In the genomic region with DNA sequence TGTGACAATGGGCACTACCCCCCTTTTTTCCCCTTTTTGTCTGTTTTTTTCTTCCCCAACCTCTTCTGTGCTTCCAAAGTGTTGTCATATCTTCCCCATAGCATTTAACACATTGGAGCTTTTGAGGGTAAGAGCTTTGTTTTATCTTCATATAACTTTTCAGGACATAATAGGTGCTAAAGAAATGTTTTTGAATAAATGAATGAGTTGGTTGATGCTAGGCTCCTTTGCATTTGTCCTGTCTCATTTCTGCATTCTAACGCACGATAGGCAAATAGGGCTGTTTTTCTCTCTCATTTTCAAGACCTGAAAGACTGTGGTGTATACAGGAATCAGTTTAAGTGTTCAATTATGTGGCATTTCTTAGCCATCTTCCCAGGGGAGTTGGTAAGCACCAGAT, we compare ENCODE assay signal across 3 cellular contexts.
TF ChIP-seq lines count a peak whose summit lies in the region.

No MANE protein-coding gene starts in this region.

TF ChIP-seq in SK-N-SH, 30 proteins besides CTCF, POLR2A, EP300 and RAD21:
- TF ChIP-seq ELF1 (IDR thresholded peaks at IDR 0.05) (no peak), GABPA (IDR thresholded peaks at IDR 0.05; ENCODE audit: low read depth) (no peak), JUND (IDR thresholded peaks at IDR 0.05) (no peak), RFX5 (IDR thresholded peaks at IDR 0.05; ENCODE audit: low read length) (no peak), SIN3A (IDR thresholded peaks at IDR 0.05; ENCODE audit: borderline replicate concordance, low read depth, low read length) (no peak)

TF ChIP-seq in SK-N-SH treated with all-trans-retinoic acid at 6 μM for 48 hours, 23 proteins besides CTCF, POLR2A, EP300 and RAD21:
- TF ChIP-seq ZNF70 (CRISPR knock-in tag; IDR thresholded peaks at IDR 0.05) (no peak), BACH2 (CRISPR knock-in tag; IDR thresholded peaks at IDR 0.05; ENCODE audit: borderline replicate concordance) (no peak), TCF4 (CRISPR knock-in tag; IDR thresholded peaks at IDR 0.05; ENCODE audit: borderline replicate concordance) (no peak), ZFP3 (CRISPR knock-in tag; IDR thresholded peaks at IDR 0.05) (no peak), RARB (CRISPR knock-in tag; IDR thresholded peaks at IDR 0.05) (no peak), ZNF565 (CRISPR knock-in tag; conservative IDR thresholded peaks at IDR 0.05; ENCODE audit: low read depth) (no peak), ZC3H10 (CRISPR knock-in tag; IDR thresholded peaks at IDR 0.05) (no peak), ISL1 (CRISPR knock-in tag; IDR thresholded peaks at IDR 0.05) (no peak), ARNTL (CRISPR knock-in tag; IDR thresholded peaks at IDR 0.05; ENCODE audit: borderline replicate concordance, low read depth) (no peak), ZNF8 (CRISPR knock-in tag; IDR thresholded peaks at IDR 0.05) (no peak), TOX (CRISPR knock-in tag; IDR thresholded peaks at IDR 0.05; ENCODE audit: borderline replicate concordance) (no peak), OSR1 (CRISPR knock-in tag; IDR thresholded peaks at IDR 0.05) (no peak), SNAI2 (CRISPR knock-in tag; IDR thresholded peaks at IDR 0.05) (no peak)
- TF ChIP-seq, protein P1, sequence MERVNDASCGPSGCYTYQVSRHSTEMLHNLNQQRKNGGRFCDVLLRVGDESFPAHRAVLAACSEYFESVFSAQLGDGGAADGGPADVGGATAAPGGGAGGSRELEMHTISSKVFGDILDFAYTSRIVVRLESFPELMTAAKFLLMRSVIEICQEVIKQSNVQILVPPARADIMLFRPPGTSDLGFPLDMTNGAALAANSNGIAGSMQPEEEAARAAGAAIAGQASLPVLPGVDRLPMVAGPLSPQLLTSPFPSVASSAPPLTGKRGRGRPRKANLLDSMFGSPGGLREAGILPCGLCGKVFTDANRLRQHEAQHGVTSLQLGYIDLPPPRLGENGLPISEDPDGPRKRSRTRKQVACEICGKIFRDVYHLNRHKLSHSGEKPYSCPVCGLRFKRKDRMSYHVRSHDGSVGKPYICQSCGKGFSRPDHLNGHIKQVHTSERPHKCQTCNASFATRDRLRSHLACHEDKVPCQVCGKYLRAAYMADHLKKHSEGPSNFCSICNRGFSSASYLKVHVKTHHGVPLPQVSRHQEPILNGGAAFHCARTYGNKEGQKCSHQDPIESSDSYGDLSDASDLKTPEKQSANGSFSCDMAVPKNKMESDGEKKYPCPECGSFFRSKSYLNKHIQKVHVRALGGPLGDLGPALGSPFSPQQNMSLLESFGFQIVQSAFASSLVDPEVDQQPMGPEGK (CRISPR knock-in tag; IDR thresholded peaks at IDR 0.05; ENCODE audit: borderline replicate concordance) = no peak
- TF ChIP-seq, protein P2, sequence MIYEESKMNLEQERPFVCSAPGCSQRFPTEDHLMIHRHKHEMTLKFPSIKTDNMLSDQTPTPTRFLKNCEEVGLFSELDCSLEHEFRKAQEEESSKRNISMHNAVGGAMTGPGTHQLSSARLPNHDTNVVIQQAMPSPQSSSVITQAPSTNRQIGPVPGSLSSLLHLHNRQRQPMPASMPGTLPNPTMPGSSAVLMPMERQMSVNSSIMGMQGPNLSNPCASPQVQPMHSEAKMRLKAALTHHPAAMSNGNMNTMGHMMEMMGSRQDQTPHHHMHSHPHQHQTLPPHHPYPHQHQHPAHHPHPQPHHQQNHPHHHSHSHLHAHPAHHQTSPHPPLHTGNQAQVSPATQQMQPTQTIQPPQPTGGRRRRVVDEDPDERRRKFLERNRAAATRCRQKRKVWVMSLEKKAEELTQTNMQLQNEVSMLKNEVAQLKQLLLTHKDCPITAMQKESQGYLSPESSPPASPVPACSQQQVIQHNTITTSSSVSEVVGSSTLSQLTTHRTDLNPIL (CRISPR knock-in tag; IDR thresholded peaks at IDR 0.05; ENCODE audit: low read depth) = no peak
- TF ChIP-seq, protein P3, sequence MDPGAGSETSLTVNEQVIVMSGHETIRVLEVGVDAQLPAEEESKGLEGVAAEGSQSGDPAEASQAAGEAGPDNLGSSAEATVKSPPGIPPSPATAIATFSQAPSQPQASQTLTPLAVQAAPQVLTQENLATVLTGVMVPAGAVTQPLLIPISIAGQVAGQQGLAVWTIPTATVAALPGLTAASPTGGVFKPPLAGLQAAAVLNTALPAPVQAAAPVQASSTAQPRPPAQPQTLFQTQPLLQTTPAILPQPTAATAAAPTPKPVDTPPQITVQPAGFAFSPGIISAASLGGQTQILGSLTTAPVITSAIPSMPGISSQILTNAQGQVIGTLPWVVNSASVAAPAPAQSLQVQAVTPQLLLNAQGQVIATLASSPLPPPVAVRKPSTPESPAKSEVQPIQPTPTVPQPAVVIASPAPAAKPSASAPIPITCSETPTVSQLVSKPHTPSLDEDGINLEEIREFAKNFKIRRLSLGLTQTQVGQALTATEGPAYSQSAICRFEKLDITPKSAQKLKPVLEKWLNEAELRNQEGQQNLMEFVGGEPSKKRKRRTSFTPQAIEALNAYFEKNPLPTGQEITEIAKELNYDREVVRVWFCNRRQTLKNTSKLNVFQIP (CRISPR knock-in tag; IDR thresholded peaks at IDR 0.05; ENCODE audit: borderline replicate concordance, low read depth) = no peak
- TF ChIP-seq, protein P4, sequence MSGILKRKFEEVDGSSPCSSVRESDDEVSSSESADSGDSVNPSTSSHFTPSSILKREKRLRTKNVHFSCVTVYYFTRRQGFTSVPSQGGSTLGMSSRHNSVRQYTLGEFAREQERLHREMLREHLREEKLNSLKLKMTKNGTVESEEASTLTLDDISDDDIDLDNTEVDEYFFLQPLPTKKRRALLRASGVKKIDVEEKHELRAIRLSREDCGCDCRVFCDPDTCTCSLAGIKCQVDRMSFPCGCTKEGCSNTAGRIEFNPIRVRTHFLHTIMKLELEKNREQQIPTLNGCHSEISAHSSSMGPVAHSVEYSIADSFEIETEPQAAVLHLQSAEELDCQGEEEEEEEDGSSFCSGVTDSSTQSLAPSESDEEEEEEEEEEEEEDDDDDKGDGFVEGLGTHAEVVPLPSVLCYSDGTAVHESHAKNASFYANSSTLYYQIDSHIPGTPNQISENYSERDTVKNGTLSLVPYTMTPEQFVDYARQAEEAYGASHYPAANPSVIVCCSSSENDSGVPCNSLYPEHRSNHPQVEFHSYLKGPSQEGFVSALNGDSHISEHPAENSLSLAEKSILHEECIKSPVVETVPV (CRISPR knock-in tag; IDR thresholded peaks at IDR 0.05) = no peak
TF ChIP-seq in SK-N-SH treated with all-trans-retinoic acid at 6 μM for 48 hours: peak in this region for 0.

TF ChIP-seq in endothelial cell of umbilical vein, 7 proteins besides CTCF, POLR2A, EP300 and RAD21:
- no peak for TF ChIP-seq MYC (IDR thresholded peaks at IDR 0.05; ENCODE audit: low read depth, low read length)
